Comparison of ENCODE assay signal across 1 cellular context in genomic region chr9:129327552-129328283, GRCh38.
TF ChIP-seq lines count a peak whose summit lies in the region.

No MANE protein-coding gene starts in this region.

TF ChIP-seq in H1, 55 proteins besides CTCF, POLR2A, EP300 and RAD21 (continued from another document):
- no peak for TF ChIP-seq MAX (IDR thresholded peaks at IDR 0.05)
- TF ChIP-seq TAF1 (IDR thresholded peaks at IDR 0.05; ENCODE audit: low read depth, low read length): no peak
- TF ChIP-seq FOSL1 (IDR thresholded peaks at IDR 0.05; ENCODE audit: insufficient read depth, low read depth, low read length): no peak
- TF ChIP-seq CHD2 (IDR thresholded peaks at IDR 0.05; ENCODE audit: low read length): no peak
- no peak for TF ChIP-seq HDAC6 (IDR thresholded peaks at IDR 0.05; ENCODE audit: low read depth, low read length)
- TF ChIP-seq NANOG (IDR thresholded peaks at IDR 0.05; ENCODE audit: insufficient read depth, low read depth, low read length, poor library complexity, severe bottlenecking): no peak
- no peak for TF ChIP-seq CBX8 (IDR thresholded peaks at IDR 0.05; ENCODE audit: borderline replicate concordance, low read depth, low read length)
- TF ChIP-seq RBBP5 (IDR thresholded peaks at IDR 0.05; ENCODE audit: borderline replicate concordance, low read depth, low read length): no peak
- TF ChIP-seq TBP (IDR thresholded peaks at IDR 0.05; ENCODE audit: low read depth, low read length): no peak
- TF ChIP-seq JUN (IDR thresholded peaks at IDR 0.05; ENCODE audit: low read depth, low read length): no peak
- TF ChIP-seq ASH2L (IDR thresholded peaks at IDR 0.05; ENCODE audit: low read length): no peak
- no peak for TF ChIP-seq BRCA1 (IDR thresholded peaks at IDR 0.05; ENCODE audit: low read depth, low read length)
- no peak for TF ChIP-seq JUND (IDR thresholded peaks at IDR 0.05; ENCODE audit: low read length)
- no peak for TF ChIP-seq YY1 (IDR thresholded peaks at IDR 0.05; ENCODE audit: low read depth, low read length)
- TF ChIP-seq RXRA (IDR thresholded peaks at IDR 0.05; ENCODE audit: insufficient read depth, low read depth, low read length): no peak
- TF ChIP-seq SUZ12 (IDR thresholded peaks at IDR 0.05; ENCODE audit: low read length): no peak
